Comparison of ENCODE assay signal across 8 cellular contexts in genomic region chr14:21978184-21978998, GRCh38.
DNase-seq lines count a peak whose midpoint lies in the region; ATAC-seq and TF ChIP-seq lines count a peak whose summit lies in the region.

No MANE protein-coding gene starts in this region.

- no peaks in the 10 kb centered on the region for H3K4me1 ChIP-seq in GM23338 (ENCODE audit: insufficient read depth)
- no peaks in the 10 kb centered on the region for H3K4me1 ChIP-seq in right atrium auricular region

- H3K4me2 ChIP-seq in GM23338, result no peak overlapping the region

- H3K4me3 Mint-ChIP-seq in GM23338, result peak overlapping the region; percentile 26; the same call in 1 of the 3 replicates

- H3K4me3 ChIP-seq in GM23338, result no peak overlapping the region
- H3K4me3 ChIP-seq in right atrium auricular region, result no peak overlapping the region

- H3K27me3 ChIP-seq in GM23338 (ENCODE audit: insufficient read depth) (no peaks in the 10 kb centered on the region), right atrium auricular region (no peaks in the 10 kb centered on the region)

- no peaks in the 10 kb centered on the region for H3K9me3 Mint-ChIP-seq in GM23338

- H3K9me2 ChIP-seq in GM23338 (ENCODE audit: insufficient read depth), result no peaks in the 10 kb centered on the region

- H3K9me3 ChIP-seq in right atrium auricular region, result no peaks in the 10 kb centered on the region

- DNase-seq in D341Med (ENCODE audit: low spot score) (peak; percentile 67), GM23338 (ENCODE audit: low spot score) (peak; percentile 85), RPMI8226 (peak; percentile 34), right atrium auricular region (ENCODE audit: low spot score) (no peak), NCI-H510A treated with DMSO at 0.1 percent for 48 hours (lab: John Stamatoyannopoulos, UW) (no peak), middle frontal gyrus (ENCODE audit: extremely low spot score, low spot score) (no peak)
- DNase-seq in activated naive CD4-positive, alpha-beta T cell treated with Interleukin-2 at 50 U/mL for 16 hours, result peak; percentile 55
- peak; percentile 26 for DNase-seq in stimulated activated CD4-positive, alpha-beta T cell treated with anti-CD3 and anti-CD28 coated beads, Interleukin-2, amount 100 ng/mL, for 4 hours (ENCODE audit: low read depth)

- no peaks in the 10 kb centered on the region for H3K36me3 Mint-ChIP-seq in GM23338 (ENCODE audit: low read depth)

- H4K20me1 ChIP-seq in GM23338 (replicated peaks; ENCODE audit: insufficient read depth), result no peaks in the 10 kb centered on the region

- H3K27ac ChIP-seq in GM23338 (ENCODE audit: low read depth) (no peak overlapping the region), right atrium auricular region (no peak overlapping the region)

- no peaks in the 10 kb centered on the region for H3F3A ChIP-seq in GM23338 (replicated peaks; ENCODE audit: low read depth)

- H3K27ac Mint-ChIP-seq in GM23338, result no peak overlapping the region

- H3K4me1 Mint-ChIP-seq in GM23338, result no peaks in the 10 kb centered on the region

- H3K36me3 ChIP-seq in GM23338 (ENCODE audit: insufficient read depth), result no peaks in the 10 kb centered on the region
- H3K36me3 ChIP-seq in right atrium auricular region, result no peaks in the 10 kb centered on the region

- peak; percentile 88 to 95 for TF ChIP-seq CTCF in GM23338 (conservative IDR thresholded peaks at IDR 0.05; ENCODE audit: low read depth in 2 of 2)
- TF ChIP-seq CTCF in right atrium auricular region (IDR thresholded peaks at IDR 0.05), result peak; percentile 29 to 64

- no peaks in the 10 kb centered on the region for H3K79me2 ChIP-seq in GM23338 (replicated peaks; ENCODE audit: insufficient read depth)

- peak; percentile 98 for ATAC-seq in GM23338

- H2AFZ ChIP-seq in GM23338, result peak overlapping the region; percentile 89

- H3K27me3 Mint-ChIP-seq in GM23338 (ENCODE audit: insufficient read depth, low read depth, poor library complexity), result peaks cover 5% of the 10 kb centered on the region

TF ChIP-seq in GM23338, 12 proteins besides CTCF, POLR2A, EP300 and RAD21:
- TF ChIP-seq, protein P1, sequence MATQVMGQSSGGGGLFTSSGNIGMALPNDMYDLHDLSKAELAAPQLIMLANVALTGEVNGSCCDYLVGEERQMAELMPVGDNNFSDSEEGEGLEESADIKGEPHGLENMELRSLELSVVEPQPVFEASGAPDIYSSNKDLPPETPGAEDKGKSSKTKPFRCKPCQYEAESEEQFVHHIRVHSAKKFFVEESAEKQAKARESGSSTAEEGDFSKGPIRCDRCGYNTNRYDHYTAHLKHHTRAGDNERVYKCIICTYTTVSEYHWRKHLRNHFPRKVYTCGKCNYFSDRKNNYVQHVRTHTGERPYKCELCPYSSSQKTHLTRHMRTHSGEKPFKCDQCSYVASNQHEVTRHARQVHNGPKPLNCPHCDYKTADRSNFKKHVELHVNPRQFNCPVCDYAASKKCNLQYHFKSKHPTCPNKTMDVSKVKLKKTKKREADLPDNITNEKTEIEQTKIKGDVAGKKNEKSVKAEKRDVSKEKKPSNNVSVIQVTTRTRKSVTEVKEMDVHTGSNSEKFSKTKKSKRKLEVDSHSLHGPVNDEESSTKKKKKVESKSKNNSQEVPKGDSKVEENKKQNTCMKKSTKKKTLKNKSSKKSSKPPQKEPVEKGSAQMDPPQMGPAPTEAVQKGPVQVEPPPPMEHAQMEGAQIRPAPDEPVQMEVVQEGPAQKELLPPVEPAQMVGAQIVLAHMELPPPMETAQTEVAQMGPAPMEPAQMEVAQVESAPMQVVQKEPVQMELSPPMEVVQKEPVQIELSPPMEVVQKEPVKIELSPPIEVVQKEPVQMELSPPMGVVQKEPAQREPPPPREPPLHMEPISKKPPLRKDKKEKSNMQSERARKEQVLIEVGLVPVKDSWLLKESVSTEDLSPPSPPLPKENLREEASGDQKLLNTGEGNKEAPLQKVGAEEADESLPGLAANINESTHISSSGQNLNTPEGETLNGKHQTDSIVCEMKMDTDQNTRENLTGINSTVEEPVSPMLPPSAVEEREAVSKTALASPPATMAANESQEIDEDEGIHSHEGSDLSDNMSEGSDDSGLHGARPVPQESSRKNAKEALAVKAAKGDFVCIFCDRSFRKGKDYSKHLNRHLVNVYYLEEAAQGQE (IDR thresholded peaks at IDR 0.05; ENCODE audit: unreplicated experiment), result no peak
- TF ChIP-seq, protein P2, sequence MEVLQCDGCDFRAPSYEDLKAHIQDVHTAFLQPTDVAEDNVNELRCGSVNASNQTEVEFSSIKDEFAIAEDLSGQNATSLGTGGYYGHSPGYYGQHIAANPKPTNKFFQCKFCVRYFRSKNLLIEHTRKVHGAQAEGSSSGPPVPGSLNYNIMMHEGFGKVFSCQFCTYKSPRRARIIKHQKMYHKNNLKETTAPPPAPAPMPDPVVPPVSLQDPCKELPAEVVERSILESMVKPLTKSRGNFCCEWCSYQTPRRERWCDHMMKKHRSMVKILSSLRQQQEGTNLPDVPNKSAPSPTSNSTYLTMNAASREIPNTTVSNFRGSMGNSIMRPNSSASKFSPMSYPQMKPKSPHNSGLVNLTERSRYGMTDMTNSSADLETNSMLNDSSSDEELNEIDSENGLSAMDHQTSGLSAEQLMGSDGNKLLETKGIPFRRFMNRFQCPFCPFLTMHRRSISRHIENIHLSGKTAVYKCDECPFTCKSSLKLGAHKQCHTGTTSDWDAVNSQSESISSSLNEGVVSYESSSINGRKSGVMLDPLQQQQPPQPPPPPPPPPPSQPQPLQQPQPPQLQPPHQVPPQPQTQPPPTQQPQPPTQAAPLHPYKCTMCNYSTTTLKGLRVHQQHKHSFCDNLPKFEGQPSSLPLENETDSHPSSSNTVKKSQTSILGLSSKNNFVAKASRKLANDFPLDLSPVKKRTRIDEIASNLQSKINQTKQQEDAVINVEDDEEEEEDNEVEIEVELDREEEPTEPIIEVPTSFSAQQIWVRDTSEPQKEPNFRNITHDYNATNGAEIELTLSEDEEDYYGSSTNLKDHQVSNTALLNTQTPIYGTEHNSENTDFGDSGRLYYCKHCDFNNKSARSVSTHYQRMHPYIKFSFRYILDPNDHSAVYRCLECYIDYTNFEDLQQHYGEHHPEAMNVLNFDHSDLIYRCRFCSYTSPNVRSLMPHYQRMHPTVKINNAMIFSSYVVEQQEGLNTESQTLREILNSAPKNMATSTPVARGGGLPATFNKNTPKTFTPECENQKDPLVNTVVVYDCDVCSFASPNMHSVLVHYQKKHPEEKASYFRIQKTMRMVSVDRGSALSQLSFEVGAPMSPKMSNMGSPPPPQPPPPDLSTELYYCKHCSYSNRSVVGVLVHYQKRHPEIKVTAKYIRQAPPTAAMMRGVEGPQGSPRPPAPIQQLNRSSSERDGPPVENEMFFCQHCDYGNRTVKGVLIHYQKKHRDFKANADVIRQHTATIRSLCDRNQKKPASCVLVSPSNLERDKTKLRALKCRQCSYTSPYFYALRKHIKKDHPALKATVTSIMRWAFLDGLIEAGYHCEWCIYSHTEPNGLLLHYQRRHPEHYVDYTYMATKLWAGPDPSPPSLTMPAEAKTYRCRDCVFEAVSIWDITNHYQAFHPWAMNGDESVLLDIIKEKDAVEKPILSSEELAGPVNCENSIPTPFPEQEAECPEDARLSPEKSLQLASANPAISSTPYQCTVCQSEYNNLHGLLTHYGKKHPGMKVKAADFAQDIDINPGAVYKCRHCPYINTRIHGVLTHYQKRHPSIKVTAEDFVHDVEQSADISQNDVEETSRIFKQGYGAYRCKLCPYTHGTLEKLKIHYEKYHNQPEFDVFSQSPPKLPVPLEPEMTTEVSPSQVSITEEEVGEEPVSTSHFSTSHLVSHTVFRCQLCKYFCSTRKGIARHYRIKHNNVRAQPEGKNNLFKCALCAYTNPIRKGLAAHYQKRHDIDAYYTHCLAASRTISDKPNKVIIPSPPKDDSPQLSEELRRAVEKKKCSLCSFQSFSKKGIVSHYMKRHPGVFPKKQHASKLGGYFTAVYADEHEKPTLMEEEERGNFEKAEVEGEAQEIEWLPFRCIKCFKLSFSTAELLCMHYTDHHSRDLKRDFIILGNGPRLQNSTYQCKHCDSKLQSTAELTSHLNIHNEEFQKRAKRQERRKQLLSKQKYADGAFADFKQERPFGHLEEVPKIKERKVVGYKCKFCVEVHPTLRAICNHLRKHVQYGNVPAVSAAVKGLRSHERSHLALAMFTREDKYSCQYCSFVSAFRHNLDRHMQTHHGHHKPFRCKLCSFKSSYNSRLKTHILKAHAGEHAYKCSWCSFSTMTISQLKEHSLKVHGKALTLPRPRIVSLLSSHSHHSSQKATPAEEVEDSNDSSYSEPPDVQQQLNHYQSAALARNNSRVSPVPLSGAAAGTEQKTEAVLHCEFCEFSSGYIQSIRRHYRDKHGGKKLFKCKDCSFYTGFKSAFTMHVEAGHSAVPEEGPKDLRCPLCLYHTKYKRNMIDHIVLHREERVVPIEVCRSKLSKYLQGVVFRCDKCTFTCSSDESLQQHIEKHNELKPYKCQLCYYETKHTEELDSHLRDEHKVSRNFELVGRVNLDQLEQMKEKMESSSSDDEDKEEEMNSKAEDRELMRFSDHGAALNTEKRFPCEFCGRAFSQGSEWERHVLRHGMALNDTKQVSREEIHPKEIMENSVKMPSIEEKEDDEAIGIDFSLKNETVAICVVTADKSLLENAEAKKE (CRISPR knock-in tag; IDR thresholded peaks at IDR 0.05), result no peak
- TF ChIP-seq CREB1 (CRISPR knock-in tag; IDR thresholded peaks at IDR 0.05; ENCODE audit: low read depth), result no peak

Comparison
In these comparisons a context has a peak if more than half of its experiments do, and no peak if none do; other contexts are left out.
1. DNase-seq: peak in D341Med (single experiment), GM23338 (single experiment), RPMI8226 (single experiment), activated naive CD4-positive, alpha-beta T cell treated with Interleukin-2 at 50 U/mL for 16 hours (single experiment) and stimulated activated CD4-positive, alpha-beta T cell treated with anti-CD3 and anti-CD28 coated beads, Interleukin-2, amount 100 ng/mL, for 4 hours (single experiment); none in right atrium auricular region (single experiment), NCI-H510A treated with DMSO at 0.1 percent for 48 hours (single experiment) and middle frontal gyrus (single experiment).